Comparison of ENCODE assay signal across 34 cellular contexts in genomic region chr22:36246718-36247117, GRCh38. TPM values are rescaled to one million over a fixed set of nuclear protein-coding genes. Genes with fewer than 3 reads are reported as not detected.
"Had no signal": no experiment of that assay in that cellular context is flagged by ENCODE, and none has a peak within 500 bp of the region (broad histone marks: within the 10 kb centered on the region; RNA-seq: fewer than 3 reads in every experiment).

No MANE protein-coding gene starts in this region.

- H3K4me3 ChIP-seq: adrenal gland, body of pancreas, breast epithelium, Peyer's patch, SJSA1 had no signal

- DNase-seq: activated CD4-positive, alpha-beta T cell treated with anti-CD3 and anti-CD28 coated beads for 36 hours; activated CD4-positive, alpha-beta T cell treated with anti-CD3 and anti-CD28 coated beads, Interleukin-2, amount 10 ng/mL, durations not matched to agents 7 days and 5 days; activated CD4-positive, alpha-beta T cell treated with anti-CD3 and anti-CD28 coated beads, Interleukin-2, amount 50 U/mL, for 48 hours; activated CD8-positive, alpha-beta T cell treated with anti-CD3 and anti-CD28 coated beads, Interleukin-2, amount 10 ng/mL, durations not matched to agents 7 days and 5 days; activated effector memory CD4-positive, alpha-beta T cell treated with Interleukin-2 at 50 U/mL for 16 hours; activated naive CD4-positive, alpha-beta T cell treated with Interleukin-2 at 50 U/mL for 16 hours; activated T-cell treated with anti-CD3 and anti-CD28 coated beads, Interleukin-2, amount 50 U/mL, for 48 hours; body of pancreas; Karpas-422; KBM-7; NCI-H1105; NCI-H1417 treated with DMSO at 0.1 percent for 48 hours; NCI-H187 treated with DMSO at 0.1 percent for 48 hours; NCI-H2081; NCI-H2171 treated with DMSO at 0.1 percent for 48 hours; NCI-H2227 treated with DMSO at 0.1 percent for 48 hours; NCI-H446; NCI-H510A treated with DMSO at 0.1 percent for 48 hours; NCI-H526 treated with DMSO at 0.1 percent for 48 hours; NK-92 treated with Interleukin-12 subunit alpha and Interleukin-12 subunit beta, amount 100 ng/mL, for 24 hours; PC-3; RPMI8226; SHP77 treated with DMSO at 0.1 percent for 48 hours; SK-N-SH had no signal

- H3K36me3 ChIP-seq: adrenal gland, breast epithelium, Peyer's patch, SJSA1 had no signal

- H3K27ac Mint-ChIP-seq: activated CD4-positive, alpha-beta T cell treated with anti-CD3 and anti-CD28 coated beads for 36 hours; activated CD4-positive, alpha-beta T cell treated with anti-CD3 and anti-CD28 coated beads, Interleukin-2, amount 10 ng/mL, durations not matched to agents 7 days and 5 days; activated CD8-positive, alpha-beta T cell treated with anti-CD3 and anti-CD28 coated beads, Interleukin-2, amount 10 ng/mL, durations not matched to agents 7 days and 5 days; activated naive CD4-positive, alpha-beta T cell treated with anti-CD3 and anti-CD28 coated beads, Interleukin-2, amount 50 U/mL, for 72 hours; T-helper 1 cell treated with Interleukin-12 subunit alpha and Interleukin-12 subunit beta and Interleukin-4 antibody, amounts not matched to agents 30 μg/mL and 1 μg/mL, for 36 hours; T-helper 2 cell treated with Interferon-gamma antibody and Interleukin-4, amounts not matched to agents 5 μg/mL and 100 μg/mL, for 36 hours; WTC11 had no signal

- H3K4me1 ChIP-seq: adrenal gland, body of pancreas, Peyer's patch had no signal

- H3K4me2 ChIP-seq: SK-N-SH had no signal

- H3K4me3 Mint-ChIP-seq: activated CD4-positive, alpha-beta T cell treated with anti-CD3 and anti-CD28 coated beads for 36 hours; activated CD4-positive, alpha-beta T cell treated with anti-CD3 and anti-CD28 coated beads, Interleukin-2, amount 10 ng/mL, durations not matched to agents 7 days and 5 days; activated CD8-positive, alpha-beta T cell treated with anti-CD3 and anti-CD28 coated beads, Interleukin-2, amount 10 ng/mL, durations not matched to agents 7 days and 5 days; T-helper 1 cell treated with Interleukin-12 subunit alpha and Interleukin-12 subunit beta and Interleukin-4 antibody, amounts not matched to agents 30 μg/mL and 1 μg/mL, for 36 hours; T-helper 2 cell treated with Interferon-gamma antibody and Interleukin-4, amounts not matched to agents 5 μg/mL and 100 μg/mL, for 36 hours; WTC11 had no signal

- H3K27ac ChIP-seq: adrenal gland, body of pancreas, Peyer's patch, SJSA1 had no signal

- H3K9me3 ChIP-seq: adrenal gland, body of pancreas, breast epithelium, Peyer's patch, SJSA1, SK-N-SH had no signal

- H3K27me3 Mint-ChIP-seq: activated CD4-positive, alpha-beta T cell treated with anti-CD3 and anti-CD28 coated beads for 36 hours had no signal

- H3K27me3 ChIP-seq: adrenal gland, body of pancreas, breast epithelium, Peyer's patch, SJSA1 had no signal

- H3K9ac ChIP-seq: SK-N-SH had no signal

RNA-seq across cellular contexts. Expression of gene APOL1, which starts 6.2 kb away (rescaled TPM):
- total RNA-seq: PC-3 had no signal

RNA-seq across cellular contexts. Expression of gene APOL4, which starts 45.1 kb away (rescaled TPM):
- total RNA-seq: astrocyte, MCF 10A had no signal
